In the genomic region with DNA sequence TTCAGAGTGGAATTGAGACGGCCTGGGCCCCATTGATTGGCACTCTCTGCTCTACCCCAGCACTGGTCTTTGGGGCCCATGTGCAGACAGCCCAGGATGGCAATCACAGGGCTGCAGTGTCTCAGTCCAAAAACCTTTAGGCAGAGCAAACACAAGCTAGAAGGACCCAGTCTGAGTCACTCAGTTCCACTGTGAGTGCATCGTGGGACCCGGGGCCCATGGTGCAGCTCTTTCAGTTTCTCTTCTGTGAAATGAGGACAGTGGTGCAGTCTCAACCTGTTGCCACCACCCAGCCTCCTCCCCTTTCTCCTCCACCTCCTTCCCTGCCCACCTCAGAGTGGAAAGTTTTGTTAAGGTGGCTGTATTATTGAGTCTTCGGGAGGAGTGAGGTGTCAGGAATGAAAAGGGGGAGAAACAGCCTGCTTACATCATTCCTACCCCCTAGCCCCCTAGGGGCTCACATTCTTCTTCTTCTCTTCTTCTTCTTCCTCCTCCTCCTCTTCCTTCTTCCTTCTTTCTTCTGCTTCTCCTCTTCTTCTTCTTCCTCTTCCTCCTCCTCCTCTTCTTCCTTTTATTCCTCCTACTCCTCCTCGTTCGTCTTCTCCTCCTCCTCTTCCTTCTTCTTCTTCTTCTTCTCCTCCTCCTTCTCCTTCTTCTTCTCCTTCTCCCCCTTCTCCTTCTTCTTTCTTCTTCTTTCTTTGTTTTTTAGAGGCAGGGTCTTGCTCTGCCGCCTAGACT, we compare ENCODE assay signal across 8 cellular contexts. TPM values are rescaled to one million over a fixed set of nuclear protein-coding genes. Genes with fewer than 3 reads are reported as not detected.
DNase-seq lines count a peak whose midpoint lies in the region; ATAC-seq and TF ChIP-seq lines count a peak whose summit lies in the region.

No MANE protein-coding gene starts in this region.

- intact Hi-C loops in psoas muscle (cut with DNase I) = no loop called here

- H3K4me3 ChIP-seq in psoas muscle = no peak overlapping the region

- H3K27me3 ChIP-seq in psoas muscle (ENCODE audit: insufficient read depth in 3 of 3, low read length in 2 of 3) = peaks cover 0 to 4% (median 0%) of the 10 kb centered on the region in 3 donors

- ATAC-seq in GM19043 (IDR thresholded peaks at IDR 0.05; ENCODE audit: low read depth, unreplicated experiment) = peak; percentile 90
- peak; percentile 95 for ATAC-seq in HG03135 (IDR thresholded peaks at IDR 0.05; ENCODE audit: unreplicated experiment)
- ATAC-seq in psoas muscle = no peak

- H3K36me3 ChIP-seq in psoas muscle (ENCODE audit: insufficient read depth in 1 of 2, low read depth in 1 of 2) = no peaks in the 10 kb centered on the region

- H3K27ac ChIP-seq in psoas muscle = no peak overlapping the region
- no peak overlapping the region for H3K27ac ChIP-seq in substantia nigra (ENCODE audit: low read depth, low read length, poor library complexity, severe bottlenecking)

- peak; percentile 46 for DNase-seq in activated CD8-positive, alpha-beta memory T cell treated with anti-CD3 and anti-CD28 coated beads, Interleukin-2, amount 50 U/mL, for 1 hour (ENCODE audit: extremely low read depth)
- peak; percentile 65 to 75 for DNase-seq in stimulated activated CD4-positive, alpha-beta T cell treated with anti-CD3 and anti-CD28 coated beads, Interleukin-2, amount 100 ng/mL, for 48 hours
- DNase-seq in medulla oblongata (ENCODE audit: extremely low spot score) (no peak), SKM-1 (lab: John Stamatoyannopoulos, UW; ENCODE audit: unreplicated experiment) (no peak), psoas muscle (no peak), substantia nigra (lab: John Stamatoyannopoulos, UW) (no peak)

- H3K9me3 ChIP-seq in psoas muscle = no peaks in the 10 kb centered on the region

- 72 to 75% (median 75%) methylated on average over 7 of the region's 7 CpGs for WGBS in psoas muscle, 3 donors

- TF ChIP-seq CTCF in psoas muscle (IDR thresholded peaks at IDR 0.05) = no peak

- H3K4me1 ChIP-seq in psoas muscle = no peaks in the 10 kb centered on the region

RNA-seq across cellular contexts. Expression of gene CARD11, which starts 19.5 kb away (rescaled TPM):
- under 1 TPM; 0.39 to 0.84 (median 0.49) TPM for total RNA-seq in psoas muscle
- polyA plus RNA-seq in psoas muscle = under 1 TPM; 0.08 to 0.17 (median 0.08) TPM

Comparison
In these comparisons a context has a peak if more than half of its experiments do, and no peak if none do; other contexts are left out.
1. ATAC-seq: peak in GM19043 (single experiment) and HG03135 (single experiment); none in psoas muscle (0 of 4).
2. DNase-seq: peak in activated CD8-positive, alpha-beta memory T cell treated with anti-CD3 and anti-CD28 coated beads, Interleukin-2, amount 50 U/mL, for 1 hour (single experiment) and stimulated activated CD4-positive, alpha-beta T cell treated with anti-CD3 and anti-CD28 coated beads, Interleukin-2, amount 100 ng/mL, for 48 hours (2 of 2); none in medulla oblongata (single experiment), SKM-1 (single experiment), psoas muscle (0 of 2) and substantia nigra (0 of 49).